Comparison of ENCODE assay signal across 32 cellular contexts in the genomic region with DNA sequence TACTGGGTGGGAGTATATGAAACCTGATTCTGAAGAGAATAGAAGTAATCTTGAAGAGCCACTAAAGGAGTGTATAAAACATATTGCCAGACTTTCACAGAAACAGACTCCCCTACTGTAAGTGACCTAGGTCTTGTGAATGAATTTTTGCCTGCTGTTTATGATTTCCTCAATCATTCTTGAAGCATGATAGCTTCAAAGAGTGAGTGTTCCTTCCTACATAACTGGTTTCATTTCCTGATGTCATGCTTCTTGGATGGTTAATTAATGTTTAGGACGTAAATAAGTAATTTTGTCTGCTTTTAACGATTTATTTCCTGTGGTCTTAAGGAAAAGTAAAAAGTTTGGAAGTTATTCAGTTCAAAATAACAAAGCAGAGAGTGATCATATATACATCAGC.
DNase-seq lines count a peak whose midpoint lies in the region; ATAC-seq and TF ChIP-seq lines count a peak whose summit lies in the region.
"Had no signal": no experiment of that assay in that cellular context is flagged by ENCODE, and none has a peak within 500 bp of the region (broad histone marks: within the 10 kb centered on the region; RNA-seq: fewer than 3 reads in every experiment).

No MANE protein-coding gene starts in this region.

- ATAC-seq in stimulated activated naive CD8-positive, alpha-beta T cell treated with anti-CD3 and anti-CD28 coated beads, Interleukin-15, amount 100 ng/mL, for 72 hours, result no peak
- ATAC-seq: GM23338, SK-N-SH treated with all-trans-retinoic acid at 6 μM for 48 hours had no signal

- POLR2A ChIA-PET in A673 (lab: Charles Lee; ENCODE audit: low non-redundant PET), result no interaction called here
- POLR2A ChIA-PET in PC-9 (lab: Charles Lee; ENCODE audit: unreplicated experiment), result interaction anchor here (0.7 kb wide), 1 partner anchor 872 kb away, joined by 9 read pairs; no protein-coding TSS in a partner anchor

- no peak overlapping the region for H3K4me2 ChIP-seq in PC-9
- H3K4me2 ChIP-seq: GM23338, KMS-11 had no signal

- no peaks in the 10 kb centered on the region for H3K4me1 Mint-ChIP-seq in stimulated activated naive CD8-positive, alpha-beta T cell treated with anti-CD3 and anti-CD28 coated beads, Interleukin-15, amount 100 ng/mL, for 72 hours
- H3K4me1 Mint-ChIP-seq: CD4-positive, alpha-beta memory T cell; IgD-negative memory B cell had no signal

- no peaks in the 10 kb centered on the region for H3F3A ChIP-seq in PC-9 (ENCODE audit: insufficient read depth, low read depth)

- H3K4me3 ChIP-seq in A673 (ENCODE audit: low read depth, low read length, poor library complexity, severe bottlenecking) (no peak overlapping the region), PC-9 (no peak overlapping the region)
- H3K4me3 ChIP-seq: GM23338, HAP-1, SJCRH30 had no signal

- H3K36me3 ChIP-seq in A673 (ENCODE audit: insufficient read depth, low read length, poor library complexity, severe bottlenecking) (no peaks in the 10 kb centered on the region), PC-9 (ENCODE audit: low read depth) (no peaks in the 10 kb centered on the region)
- H3K36me3 ChIP-seq: HAP-1, SJCRH30 had no signal

- peak; percentile 66 for DNase-seq in A673 (ENCODE audit: low spot score)
- peak; percentile 8 for DNase-seq in EH (ENCODE audit: low read depth)
- no peak for DNase-seq in PC-9
- DNase-seq in kidney glomerular epithelial cell (lab: John Stamatoyannopoulos, UW), result peak; percentile 3
- DNase-seq in stimulated activated CD4-positive, alpha-beta T cell treated with anti-CD3 and anti-CD28 coated beads, Interleukin-4, amount 100 ng/mL, for 24 hours, result no peak
- no peak for DNase-seq in activated CD4-positive, alpha-beta T cell treated with anti-CD3 and anti-CD28 coated beads for 48 hours
- no peak for DNase-seq in stimulated activated naive CD8-positive, alpha-beta T cell treated with anti-CD3 and anti-CD28 coated beads, Interleukin-15, amount 100 ng/mL, for 72 hours
- no peak for DNase-seq in activated T-cell treated with anti-CD3 and anti-CD28 coated beads, Interleukin-2, amount 50 U/mL, for 48 hours
- DNase-seq: C1 segment of cervical spinal cord; Caco-2; CD4-positive, alpha-beta memory T cell; DMS 273 treated with DMSO at 0.1 percent for 48 hours; DMS79; HFFc6; MM.1S; NCI-H1048; NCI-H1417; NCI-H1694; NCI-H2029 treated with DMSO at 0.1 percent for 48 hours; NCI-H2171; NCI-H226; NCI-H510A; NCI-H69; OCI-M1; SJCRH30 had no signal

- H3K79me2 ChIP-seq in PC-9 (ENCODE audit: low read depth), result no peaks in the 10 kb centered on the region

- TF ChIP-seq CTCF in A673 (conservative IDR thresholded peaks at IDR 0.05; ENCODE audit: low read depth, low read length) (no peak), PC-9 (conservative IDR thresholded peaks at IDR 0.05) (no peak)

- no peaks in the 10 kb centered on the region for H4K20me1 ChIP-seq in PC-9 (ENCODE audit: insufficient read depth)

- CTCF ChIA-PET in A673 (lab: Charles Lee) (no interaction called here), PC-9 (lab: Charles Lee) (no interaction called here)

- H3K27me3 Mint-ChIP-seq in stimulated activated naive CD8-positive, alpha-beta T cell treated with anti-CD3 and anti-CD28 coated beads, Interleukin-15, amount 100 ng/mL, for 72 hours, result no peaks in the 10 kb centered on the region
- H3K27me3 Mint-ChIP-seq: CD4-positive, alpha-beta memory T cell; IgD-negative memory B cell had no signal

- no peaks in the 10 kb centered on the region for H3K9me2 ChIP-seq in PC-9 (ENCODE audit: insufficient read depth)

- H3K27ac ChIP-seq in A673 (ENCODE audit: low read depth, low read length, poor library complexity, severe bottlenecking), result no peak overlapping the region
- H3K27ac ChIP-seq in PC-9, result no peak overlapping the region
- H3K27ac ChIP-seq: 22Rv1, HL-60, KMS-11, SJCRH30 had no signal

- H3K27ac Mint-ChIP-seq in stimulated activated naive CD8-positive, alpha-beta T cell treated with anti-CD3 and anti-CD28 coated beads, Interleukin-15, amount 100 ng/mL, for 72 hours, result no peak overlapping the region
- H3K27ac Mint-ChIP-seq: GM23338, HFFc6, IgD-negative memory B cell had no signal

- BruUV-seq in A673 (replicated peaks; lab: Mats Ljungman, UMichigan), result no TSS peak
- BruUV-seq in PC-9 (replicated peaks; lab: Mats Ljungman, UMichigan), result no TSS peak

- peaks cover 10% of the 10 kb centered on the region for H3K4me1 ChIP-seq in A673 (ENCODE audit: insufficient read depth, low read length, poor library complexity, severe bottlenecking)
- no peaks in the 10 kb centered on the region for H3K4me1 ChIP-seq in PC-9 (replicated peaks; ENCODE audit: insufficient read depth)
- H3K4me1 ChIP-seq: Caco-2, SJCRH30 had no signal

- H3K4me3 Mint-ChIP-seq in stimulated activated naive CD8-positive, alpha-beta T cell treated with anti-CD3 and anti-CD28 coated beads, Interleukin-15, amount 100 ng/mL, for 72 hours, result no peak overlapping the region
- H3K4me3 Mint-ChIP-seq: CD4-positive, alpha-beta memory T cell; GM23338; HFFc6; IgD-negative memory B cell had no signal

- no peaks in the 10 kb centered on the region for H3K9me3 ChIP-seq in A673 (ENCODE audit: low read depth, low read length, poor library complexity, severe bottlenecking)
- H3K9me3 ChIP-seq in PC-9 (ENCODE audit: insufficient read depth, low read depth), result no peaks in the 10 kb centered on the region
- H3K9me3 ChIP-seq: Caco-2, HAP-1, SJCRH30 had no signal

- peak overlapping the region; percentile 57; the same call in 1 of the 2 replicates for H2AFZ ChIP-seq in PC-9

- H3K9me3 Mint-ChIP-seq in stimulated activated naive CD8-positive, alpha-beta T cell treated with anti-CD3 and anti-CD28 coated beads, Interleukin-15, amount 100 ng/mL, for 72 hours, result peaks cover 15 to 17% of the 10 kb centered on the region in 2 donors
- H3K9me3 Mint-ChIP-seq: GM23338, HFFc6 had no signal

- H3K27me3 ChIP-seq in A673 (replicated peaks; ENCODE audit: insufficient read depth, low read depth, low read length, poor library complexity) (no peaks in the 10 kb centered on the region), PC-9 (ENCODE audit: insufficient read depth, low read depth) (no peaks in the 10 kb centered on the region)
- H3K27me3 ChIP-seq: SJCRH30 had no signal

- intact Hi-C loops in A673 (cut with micrococcal nuclease; ENCODE audit: unreplicated experiment), result no loop called here
- intact Hi-C loops in PC-9 (cut with micrococcal nuclease; ENCODE audit: unreplicated experiment), result no loop called here

Comparison
In these comparisons a context has a peak if more than half of its experiments do, and no peak if none do; other contexts are left out.
1. DNase-seq: peak in A673 (single experiment), EH (single experiment) and kidney glomerular epithelial cell (single experiment); none in PC-9 (0 of 2), stimulated activated CD4-positive, alpha-beta T cell treated with anti-CD3 and anti-CD28 coated beads, Interleukin-4, amount 100 ng/mL, for 24 hours (single experiment), activated CD4-positive, alpha-beta T cell treated with anti-CD3 and anti-CD28 coated beads for 48 hours (single experiment), stimulated activated naive CD8-positive, alpha-beta T cell treated with anti-CD3 and anti-CD28 coated beads, Interleukin-15, amount 100 ng/mL, for 72 hours (0 of 2) and activated T-cell treated with anti-CD3 and anti-CD28 coated beads, Interleukin-2, amount 50 U/mL, for 48 hours (0 of 2).